10 cellular contexts compared by ENCODE assay signal in genomic region chr11:15968461-15969130, GRCh38.
DNase-seq lines count a peak whose midpoint lies in the region; ATAC-seq, FAIRE-seq and TF ChIP-seq lines count a peak whose summit lies in the region.
"Had no signal": no experiment of that assay in that cellular context is flagged by ENCODE, and none has a peak within 500 bp of the region (broad histone marks: within the 10 kb centered on the region; RNA-seq: fewer than 3 reads in every experiment).

No MANE protein-coding gene starts in this region.

- H3K4me1 ChIP-seq in astrocyte (ENCODE audit: insufficient read depth, low read length) (peaks cover 19% of the 10 kb centered on the region), hepatocyte (ENCODE audit: insufficient read depth) (peaks cover 23% of the 10 kb centered on the region), skeletal muscle satellite cell (ENCODE audit: control insufficient read depth, insufficient read depth, low read length) (peaks cover 31% of the 10 kb centered on the region)

- H2AFZ ChIP-seq in astrocyte (ENCODE audit: low read depth, low read length) (peak overlapping the region; percentile 73), hepatocyte (no peak overlapping the region)

- H3K36me3 Mint-ChIP-seq in HFFc6 (ENCODE audit: low read depth) (no peaks in the 10 kb centered on the region), astrocyte (ENCODE audit: low read depth, unreplicated experiment) (peaks cover 2% of the 10 kb centered on the region)
- H3K36me3 Mint-ChIP-seq in activated T-helper 2 cell treated with anti-CD3 and anti-CD28 coated beads, Interferon-gamma antibody, Interleukin-2, Interleukin-4, amounts not matched to agents 10 μg/mL and 5 μg/mL and 100 μg/mL, durations not matched to agents 14 hours and 24 hours and 36 hours (ENCODE audit: low read depth), result no peaks in the 10 kb centered on the region
- H3K36me3 Mint-ChIP-seq: memory B cell had no signal

- DNase-seq in HFFc6 (no peak), astrocyte (ENCODE audit: low read depth) (no peak), hepatocyte (ENCODE audit: low spot score) (no peak), GM19239 (ENCODE audit: insufficient read length, low spot score) (no peak)
- no peak for DNase-seq in activated T-helper 2 cell treated with anti-CD3 and anti-CD28 coated beads, Interferon-gamma antibody, Interleukin-2, Interleukin-4, amounts not matched to agents 10 μg/mL and 5 μg/mL and 100 μg/mL, durations not matched to agents 14 hours and 24 hours and 36 hours (ENCODE audit: low spot score)
- no peak for DNase-seq in activated naive CD4-positive, alpha-beta T cell (lab: John Stamatoyannopoulos, UW)
- DNase-seq: activated naive CD8-positive, alpha-beta T cell treated with anti-CD3 and anti-CD28 coated beads, Interleukin-2, amount 50 U/mL, for 24 hours had no signal

- FAIRE-seq in astrocyte (lab: Jason Lieb, UNC), result no peak
- FAIRE-seq in GM19239 (lab: Jason Lieb, UNC), result no peak

- WGBS in hepatocyte (ENCODE audit: low lambda C conversion rate, missing lambda C conversion rate), result 67% methylated on average over 10 of the region's 10 CpGs

- H3K9me3 Mint-ChIP-seq in HFFc6 (no peaks in the 10 kb centered on the region), astrocyte (ENCODE audit: unreplicated experiment) (no peaks in the 10 kb centered on the region)
- H3K9me3 Mint-ChIP-seq in activated T-helper 2 cell treated with anti-CD3 and anti-CD28 coated beads, Interferon-gamma antibody, Interleukin-2, Interleukin-4, amounts not matched to agents 10 μg/mL and 5 μg/mL and 100 μg/mL, durations not matched to agents 14 hours and 24 hours and 36 hours, result no peaks in the 10 kb centered on the region
- H3K9me3 Mint-ChIP-seq: activated naive CD8-positive, alpha-beta T cell treated with anti-CD3 and anti-CD28 coated beads, Interleukin-2, amount 50 U/mL, for 24 hours; memory B cell had no signal

- H3K27me3 ChIP-seq in astrocyte (ENCODE audit: insufficient read depth, low read length), result no peaks in the 10 kb centered on the region
- no peaks in the 10 kb centered on the region for H3K27me3 ChIP-seq in hepatocyte
- H3K27me3 ChIP-seq in skeletal muscle satellite cell (ENCODE audit: control insufficient read depth, insufficient read depth, low read length), result no peaks in the 10 kb centered on the region

- peak overlapping the region; percentile 93 for H3K27ac Mint-ChIP-seq in HFFc6
- peak overlapping the region; percentile 88 for H3K27ac Mint-ChIP-seq in astrocyte (ENCODE audit: unreplicated experiment)
- H3K27ac Mint-ChIP-seq in activated T-helper 2 cell treated with anti-CD3 and anti-CD28 coated beads, Interferon-gamma antibody, Interleukin-2, Interleukin-4, amounts not matched to agents 10 μg/mL and 5 μg/mL and 100 μg/mL, durations not matched to agents 14 hours and 24 hours and 36 hours, result no peak overlapping the region
- H3K27ac Mint-ChIP-seq: activated naive CD8-positive, alpha-beta T cell treated with anti-CD3 and anti-CD28 coated beads, Interleukin-2, amount 50 U/mL, for 24 hours; memory B cell had no signal

- H4K20me1 ChIP-seq in astrocyte (ENCODE audit: insufficient read depth, low read length) (no peaks in the 10 kb centered on the region), hepatocyte (ENCODE audit: insufficient read depth, poor library complexity, severe bottlenecking) (no peaks in the 10 kb centered on the region)

- TF ChIP-seq CTCF in HFFc6 (IDR thresholded peaks at IDR 0.05) (no peak), astrocyte (IDR thresholded peaks at IDR 0.05; ENCODE audit: insufficient read depth, low read depth, low read length) (no peak), hepatocyte (IDR thresholded peaks at IDR 0.05; ENCODE audit: poor library complexity) (no peak)

- H3K4me2 ChIP-seq in astrocyte (ENCODE audit: low read length), result peak overlapping the region; percentile 78
- H3K4me2 ChIP-seq in hepatocyte, result peak overlapping the region; percentile 59
- H3K4me2 ChIP-seq in skeletal muscle satellite cell (ENCODE audit: low read length), result peak overlapping the region; percentile 80

- intact Hi-C loops in activated T-helper 2 cell treated with anti-CD3 and anti-CD28 coated beads, Interferon-gamma antibody, Interleukin-2, Interleukin-4, amounts not matched to agents 10 μg/mL and 5 μg/mL and 100 μg/mL, durations not matched to agents 14 hours and 24 hours and 36 hours (cut with micrococcal nuclease), result no loop called here

- H3K9me2 ChIP-seq in hepatocyte (replicated peaks; ENCODE audit: insufficient read depth), result no peaks in the 10 kb centered on the region

- H3K79me2 ChIP-seq in astrocyte (ENCODE audit: insufficient read depth, low read length) (no peaks in the 10 kb centered on the region), hepatocyte (no peaks in the 10 kb centered on the region)

- H3K9ac ChIP-seq in astrocyte (ENCODE audit: low read length), result peak overlapping the region; percentile 62
- H3K9ac ChIP-seq in skeletal muscle satellite cell (ENCODE audit: low read depth, low read length), result peak overlapping the region; percentile 78

- H3K36me3 ChIP-seq in astrocyte (ENCODE audit: insufficient read depth, low read length), result no peaks in the 10 kb centered on the region
- H3K36me3 ChIP-seq in hepatocyte (replicated peaks; ENCODE audit: insufficient read depth, low read depth), result no peaks in the 10 kb centered on the region
- H3K36me3 ChIP-seq in skeletal muscle satellite cell (ENCODE audit: insufficient read depth, low read length), result no peaks in the 10 kb centered on the region

- H3K9me3 ChIP-seq in astrocyte (ENCODE audit: insufficient read depth, low read depth, low read length), result no peaks in the 10 kb centered on the region
- H3K9me3 ChIP-seq in hepatocyte (ENCODE audit: low read depth), result no peaks in the 10 kb centered on the region
- no peaks in the 10 kb centered on the region for H3K9me3 ChIP-seq in skeletal muscle satellite cell (replicated peaks; ENCODE audit: low read length)

- H3K27ac ChIP-seq in astrocyte (ENCODE audit: low read depth, low read length) (peak overlapping the region; percentile 11), hepatocyte (peak overlapping the region; percentile 76)

- ATAC-seq in GM19351 (IDR thresholded peaks at IDR 0.05; ENCODE audit: unreplicated experiment), result no peak
- ATAC-seq: activated naive CD8-positive, alpha-beta T cell treated with anti-CD3 and anti-CD28 coated beads, Interleukin-2, amount 50 U/mL, for 24 hours had no signal

- H3K4me3 Mint-ChIP-seq in HFFc6 (peak overlapping the region; percentile 71; the same call in 1 of the 2 replicates), astrocyte (ENCODE audit: unreplicated experiment) (no peak overlapping the region)
- H3K4me3 Mint-ChIP-seq in activated T-helper 2 cell treated with anti-CD3 and anti-CD28 coated beads, Interferon-gamma antibody, Interleukin-2, Interleukin-4, amounts not matched to agents 10 μg/mL and 5 μg/mL and 100 μg/mL, durations not matched to agents 14 hours and 24 hours and 36 hours (ENCODE audit: low read depth), result no peak overlapping the region
- H3K4me3 Mint-ChIP-seq: activated naive CD8-positive, alpha-beta T cell treated with anti-CD3 and anti-CD28 coated beads, Interleukin-2, amount 50 U/mL, for 24 hours; memory B cell had no signal

- no peaks in the 10 kb centered on the region; the same call in 1 of the 2 replicates for H3K27me3 Mint-ChIP-seq in HFFc6 (ENCODE audit: insufficient read depth)
- H3K27me3 Mint-ChIP-seq in astrocyte (ENCODE audit: low read depth, unreplicated experiment), result no peaks in the 10 kb centered on the region
- no peaks in the 10 kb centered on the region for H3K27me3 Mint-ChIP-seq in activated T-helper 2 cell treated with anti-CD3 and anti-CD28 coated beads, Interferon-gamma antibody, Interleukin-2, Interleukin-4, amounts not matched to agents 10 μg/mL and 5 μg/mL and 100 μg/mL, durations not matched to agents 14 hours and 24 hours and 36 hours (ENCODE audit: low read depth)
- H3K27me3 Mint-ChIP-seq: activated naive CD8-positive, alpha-beta T cell treated with anti-CD3 and anti-CD28 coated beads, Interleukin-2, amount 50 U/mL, for 24 hours; memory B cell had no signal

- peaks cover 36% of the 10 kb centered on the region for H3K4me1 Mint-ChIP-seq in HFFc6 (ENCODE audit: low read depth)
- peaks cover 32% of the 10 kb centered on the region for H3K4me1 Mint-ChIP-seq in astrocyte (ENCODE audit: low read depth, unreplicated experiment)
- peaks cover 5% of the 10 kb centered on the region for H3K4me1 Mint-ChIP-seq in activated T-helper 2 cell treated with anti-CD3 and anti-CD28 coated beads, Interferon-gamma antibody, Interleukin-2, Interleukin-4, amounts not matched to agents 10 μg/mL and 5 μg/mL and 100 μg/mL, durations not matched to agents 14 hours and 24 hours and 36 hours (ENCODE audit: low read depth)
- H3K4me1 Mint-ChIP-seq: activated naive CD8-positive, alpha-beta T cell treated with anti-CD3 and anti-CD28 coated beads, Interleukin-2, amount 50 U/mL, for 24 hours; memory B cell had no signal

- H3K4me3 ChIP-seq in astrocyte (ENCODE audit: insufficient read depth, low read depth, low read length) (no peak overlapping the region), hepatocyte (no peak overlapping the region), skeletal muscle satellite cell (ENCODE audit: low read length) (peak overlapping the region; percentile 44)
